Comparison of ENCODE assay signal across 1 cellular context in the genomic region with DNA sequence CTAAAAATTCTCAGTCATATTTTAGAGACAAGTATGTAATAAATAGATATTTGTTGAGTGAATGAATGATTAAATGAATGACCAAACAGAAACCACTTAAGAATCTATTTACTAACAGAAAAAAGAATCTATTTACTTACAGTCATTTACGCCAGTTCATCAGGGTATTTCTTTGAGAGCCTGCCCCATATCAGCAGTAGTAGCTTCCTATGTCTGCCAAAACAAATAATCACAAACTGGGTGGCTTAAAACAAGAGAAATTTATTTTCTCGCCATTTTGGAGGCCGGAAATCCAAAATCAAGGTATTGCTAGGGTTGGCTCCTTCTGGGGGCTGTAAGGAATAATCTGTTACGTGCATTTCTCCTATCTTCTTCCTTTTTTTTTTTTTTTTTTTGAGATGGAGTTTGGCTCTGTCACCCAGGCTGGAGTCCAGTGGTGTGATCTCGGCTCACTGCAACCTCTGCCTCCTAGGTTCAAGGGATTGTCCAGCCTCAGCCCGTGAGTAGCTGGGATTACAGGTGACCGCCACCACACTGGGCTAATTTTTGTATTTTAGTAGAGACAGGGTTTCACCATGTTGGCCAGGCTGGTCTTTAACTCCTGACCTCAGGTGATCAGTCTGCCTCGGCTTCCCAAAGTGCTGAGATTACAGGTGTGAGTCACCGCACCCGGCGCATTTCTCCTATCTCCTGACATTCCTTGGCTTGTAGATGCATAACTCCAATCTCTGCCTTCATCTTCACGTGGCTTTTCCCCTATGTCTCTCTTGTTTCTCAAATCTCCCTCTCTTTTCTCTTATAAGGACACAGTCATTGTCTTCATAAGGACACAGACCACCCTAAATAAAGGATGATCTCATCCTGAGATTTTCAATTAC.
TF ChIP-seq lines count a peak whose summit lies in the region.

No MANE protein-coding gene starts in this region.

TF ChIP-seq in GM23338, 12 proteins besides CTCF, POLR2A, EP300 and RAD21 (continued from another document):
- TF ChIP-seq, protein P1, sequence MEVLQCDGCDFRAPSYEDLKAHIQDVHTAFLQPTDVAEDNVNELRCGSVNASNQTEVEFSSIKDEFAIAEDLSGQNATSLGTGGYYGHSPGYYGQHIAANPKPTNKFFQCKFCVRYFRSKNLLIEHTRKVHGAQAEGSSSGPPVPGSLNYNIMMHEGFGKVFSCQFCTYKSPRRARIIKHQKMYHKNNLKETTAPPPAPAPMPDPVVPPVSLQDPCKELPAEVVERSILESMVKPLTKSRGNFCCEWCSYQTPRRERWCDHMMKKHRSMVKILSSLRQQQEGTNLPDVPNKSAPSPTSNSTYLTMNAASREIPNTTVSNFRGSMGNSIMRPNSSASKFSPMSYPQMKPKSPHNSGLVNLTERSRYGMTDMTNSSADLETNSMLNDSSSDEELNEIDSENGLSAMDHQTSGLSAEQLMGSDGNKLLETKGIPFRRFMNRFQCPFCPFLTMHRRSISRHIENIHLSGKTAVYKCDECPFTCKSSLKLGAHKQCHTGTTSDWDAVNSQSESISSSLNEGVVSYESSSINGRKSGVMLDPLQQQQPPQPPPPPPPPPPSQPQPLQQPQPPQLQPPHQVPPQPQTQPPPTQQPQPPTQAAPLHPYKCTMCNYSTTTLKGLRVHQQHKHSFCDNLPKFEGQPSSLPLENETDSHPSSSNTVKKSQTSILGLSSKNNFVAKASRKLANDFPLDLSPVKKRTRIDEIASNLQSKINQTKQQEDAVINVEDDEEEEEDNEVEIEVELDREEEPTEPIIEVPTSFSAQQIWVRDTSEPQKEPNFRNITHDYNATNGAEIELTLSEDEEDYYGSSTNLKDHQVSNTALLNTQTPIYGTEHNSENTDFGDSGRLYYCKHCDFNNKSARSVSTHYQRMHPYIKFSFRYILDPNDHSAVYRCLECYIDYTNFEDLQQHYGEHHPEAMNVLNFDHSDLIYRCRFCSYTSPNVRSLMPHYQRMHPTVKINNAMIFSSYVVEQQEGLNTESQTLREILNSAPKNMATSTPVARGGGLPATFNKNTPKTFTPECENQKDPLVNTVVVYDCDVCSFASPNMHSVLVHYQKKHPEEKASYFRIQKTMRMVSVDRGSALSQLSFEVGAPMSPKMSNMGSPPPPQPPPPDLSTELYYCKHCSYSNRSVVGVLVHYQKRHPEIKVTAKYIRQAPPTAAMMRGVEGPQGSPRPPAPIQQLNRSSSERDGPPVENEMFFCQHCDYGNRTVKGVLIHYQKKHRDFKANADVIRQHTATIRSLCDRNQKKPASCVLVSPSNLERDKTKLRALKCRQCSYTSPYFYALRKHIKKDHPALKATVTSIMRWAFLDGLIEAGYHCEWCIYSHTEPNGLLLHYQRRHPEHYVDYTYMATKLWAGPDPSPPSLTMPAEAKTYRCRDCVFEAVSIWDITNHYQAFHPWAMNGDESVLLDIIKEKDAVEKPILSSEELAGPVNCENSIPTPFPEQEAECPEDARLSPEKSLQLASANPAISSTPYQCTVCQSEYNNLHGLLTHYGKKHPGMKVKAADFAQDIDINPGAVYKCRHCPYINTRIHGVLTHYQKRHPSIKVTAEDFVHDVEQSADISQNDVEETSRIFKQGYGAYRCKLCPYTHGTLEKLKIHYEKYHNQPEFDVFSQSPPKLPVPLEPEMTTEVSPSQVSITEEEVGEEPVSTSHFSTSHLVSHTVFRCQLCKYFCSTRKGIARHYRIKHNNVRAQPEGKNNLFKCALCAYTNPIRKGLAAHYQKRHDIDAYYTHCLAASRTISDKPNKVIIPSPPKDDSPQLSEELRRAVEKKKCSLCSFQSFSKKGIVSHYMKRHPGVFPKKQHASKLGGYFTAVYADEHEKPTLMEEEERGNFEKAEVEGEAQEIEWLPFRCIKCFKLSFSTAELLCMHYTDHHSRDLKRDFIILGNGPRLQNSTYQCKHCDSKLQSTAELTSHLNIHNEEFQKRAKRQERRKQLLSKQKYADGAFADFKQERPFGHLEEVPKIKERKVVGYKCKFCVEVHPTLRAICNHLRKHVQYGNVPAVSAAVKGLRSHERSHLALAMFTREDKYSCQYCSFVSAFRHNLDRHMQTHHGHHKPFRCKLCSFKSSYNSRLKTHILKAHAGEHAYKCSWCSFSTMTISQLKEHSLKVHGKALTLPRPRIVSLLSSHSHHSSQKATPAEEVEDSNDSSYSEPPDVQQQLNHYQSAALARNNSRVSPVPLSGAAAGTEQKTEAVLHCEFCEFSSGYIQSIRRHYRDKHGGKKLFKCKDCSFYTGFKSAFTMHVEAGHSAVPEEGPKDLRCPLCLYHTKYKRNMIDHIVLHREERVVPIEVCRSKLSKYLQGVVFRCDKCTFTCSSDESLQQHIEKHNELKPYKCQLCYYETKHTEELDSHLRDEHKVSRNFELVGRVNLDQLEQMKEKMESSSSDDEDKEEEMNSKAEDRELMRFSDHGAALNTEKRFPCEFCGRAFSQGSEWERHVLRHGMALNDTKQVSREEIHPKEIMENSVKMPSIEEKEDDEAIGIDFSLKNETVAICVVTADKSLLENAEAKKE (CRISPR knock-in tag; IDR thresholded peaks at IDR 0.05), result no peak
- TF ChIP-seq REST (IDR thresholded peaks at IDR 0.05; ENCODE audit: unreplicated experiment), result no peak
